ENCODE assay signal across 19 cellular contexts in genomic region chr17:31788956-31789355, GRCh38.
A peak's percentile ranks its signal among the peaks of the same experiment; 100 is the strongest.
DNase-seq lines count a peak whose midpoint lies in the region; ATAC-seq and TF ChIP-seq lines count a peak whose summit lies in the region.
"Had no signal": no experiment of that assay in that cellular context is flagged by ENCODE, and none has a peak within 500 bp of the region (broad histone marks: within the 10 kb centered on the region; RNA-seq: fewer than 3 reads in every experiment).

No MANE protein-coding gene starts in this region.

- H3K27ac ChIP-seq in foreskin keratinocyte (peak overlapping the region; percentile 49), tibial artery (peak overlapping the region; percentile 65 to 76)
- H3K27ac ChIP-seq: body of pancreas, KMS-11, lower lobe of right lung, parathyroid adenoma had no signal

- H3K36me3 ChIP-seq in tibial artery: no peaks in the 10 kb centered on the region
- H3K36me3 ChIP-seq: lower lobe of right lung had no signal

- DNase-seq in GM13976 (ENCODE audit: low spot score): peak; percentile 0
- no peak for DNase-seq in foreskin keratinocyte
- no peak for DNase-seq in tibial artery
- DNase-seq in activated T-cell treated with anti-CD3 and anti-CD28 coated beads, Interleukin-2, amount 50 U/mL, for 48 hours: no peak
- no peak for DNase-seq in NCI-H2107 treated with DMSO at 0.1 percent for 48 hours (lab: John Stamatoyannopoulos, UW; ENCODE audit: unreplicated experiment)
- DNase-seq in activated CD8-positive, alpha-beta memory T cell treated with anti-CD3 and anti-CD28 coated beads, Interleukin-2, amount 50 U/mL, for 48 hours: no peak
- DNase-seq: activated naive CD4-positive, alpha-beta T cell treated with anti-CD3 and anti-CD28 coated beads for 36 hours; activated T-cell treated with anti-CD3 and anti-CD28 coated beads, Interleukin-2, amount 50 U/mL, for 1 hour; body of pancreas; DMS153; lower lobe of right lung; natural killer cell; NCI-H1092 treated with DMSO at 0.1 percent for 48 hours; NCI-H2081 treated with DMSO at 0.1 percent for 48 hours; NCI-H510A treated with DMSO at 0.1 percent for 48 hours had no signal

- intact Hi-C loops in tibial artery (cut with DNase I; ENCODE audit: low total_unique reads): no loop called here

- no peaks in the 10 kb centered on the region for H3K9me3 ChIP-seq in tibial artery
- H3K9me3 ChIP-seq: body of pancreas, lower lobe of right lung had no signal

- TF ChIP-seq CTCF in GM13976 (IDR thresholded peaks at IDR 0.05; ENCODE audit: borderline replicate concordance, control extremely low read depth, extremely low read depth, insufficient read depth, missing control alignments) (no peak), foreskin keratinocyte (conservative IDR thresholded peaks at IDR 0.05) (no peak), tibial artery (IDR thresholded peaks at IDR 0.05) (no peak)

- in situ Hi-C loops in GM13976 (cut with MboI; ENCODE audit: low sequenced_read_pairs, unreplicated experiment): no loop called here

- no peak overlapping the region for H3K4me3 ChIP-seq in tibial artery
- H3K4me3 ChIP-seq: body of pancreas, coronary artery, lower lobe of right lung had no signal

- H3K27me3 ChIP-seq in foreskin keratinocyte (no peaks in the 10 kb centered on the region), tibial artery (no peaks in the 10 kb centered on the region)
- H3K27me3 ChIP-seq: body of pancreas had no signal

- ATAC-seq in SK-N-SH treated with all-trans-retinoic acid at 6 μM for 48 hours (peak; percentile 21; the same call in 1 of the 3 replicates), foreskin keratinocyte (no peak)
- ATAC-seq: body of pancreas, natural killer cell had no signal

- H3K4me1 ChIP-seq in foreskin keratinocyte (peaks cover 14% of the 10 kb centered on the region), tibial artery (peaks cover 0 to 12% (median 12%) of the 10 kb centered on the region in 4 donors)
- H3K4me1 ChIP-seq: body of pancreas, lower lobe of right lung, parathyroid adenoma had no signal

TF ChIP-seq in SK-N-SH treated with all-trans-retinoic acid at 6 μM for 48 hours, 23 proteins besides CTCF, POLR2A, EP300 and RAD21:
- no peak for TF ChIP-seq SNAI2 (CRISPR knock-in tag; IDR thresholded peaks at IDR 0.05)
- TF ChIP-seq PPARA (CRISPR knock-in tag; IDR thresholded peaks at IDR 0.05; ENCODE audit: borderline replicate concordance): no peak
- TF ChIP-seq, protein P1, sequence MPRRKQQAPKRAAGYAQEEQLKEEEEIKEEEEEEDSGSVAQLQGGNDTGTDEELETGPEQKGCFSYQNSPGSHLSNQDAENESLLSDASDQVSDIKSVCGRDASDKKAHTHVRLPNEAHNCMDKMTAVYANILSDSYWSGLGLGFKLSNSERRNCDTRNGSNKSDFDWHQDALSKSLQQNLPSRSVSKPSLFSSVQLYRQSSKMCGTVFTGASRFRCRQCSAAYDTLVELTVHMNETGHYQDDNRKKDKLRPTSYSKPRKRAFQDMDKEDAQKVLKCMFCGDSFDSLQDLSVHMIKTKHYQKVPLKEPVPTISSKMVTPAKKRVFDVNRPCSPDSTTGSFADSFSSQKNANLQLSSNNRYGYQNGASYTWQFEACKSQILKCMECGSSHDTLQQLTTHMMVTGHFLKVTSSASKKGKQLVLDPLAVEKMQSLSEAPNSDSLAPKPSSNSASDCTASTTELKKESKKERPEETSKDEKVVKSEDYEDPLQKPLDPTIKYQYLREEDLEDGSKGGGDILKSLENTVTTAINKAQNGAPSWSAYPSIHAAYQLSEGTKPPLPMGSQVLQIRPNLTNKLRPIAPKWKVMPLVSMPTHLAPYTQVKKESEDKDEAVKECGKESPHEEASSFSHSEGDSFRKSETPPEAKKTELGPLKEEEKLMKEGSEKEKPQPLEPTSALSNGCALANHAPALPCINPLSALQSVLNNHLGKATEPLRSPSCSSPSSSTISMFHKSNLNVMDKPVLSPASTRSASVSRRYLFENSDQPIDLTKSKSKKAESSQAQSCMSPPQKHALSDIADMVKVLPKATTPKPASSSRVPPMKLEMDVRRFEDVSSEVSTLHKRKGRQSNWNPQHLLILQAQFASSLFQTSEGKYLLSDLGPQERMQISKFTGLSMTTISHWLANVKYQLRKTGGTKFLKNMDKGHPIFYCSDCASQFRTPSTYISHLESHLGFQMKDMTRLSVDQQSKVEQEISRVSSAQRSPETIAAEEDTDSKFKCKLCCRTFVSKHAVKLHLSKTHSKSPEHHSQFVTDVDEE (CRISPR knock-in tag; IDR thresholded peaks at IDR 0.05): no peak
- no peak for TF ChIP-seq POU6F1 (CRISPR knock-in tag; IDR thresholded peaks at IDR 0.05; ENCODE audit: borderline replicate concordance, low read depth)
- TF ChIP-seq CSDC2 (CRISPR knock-in tag; IDR thresholded peaks at IDR 0.05): no peak
- TF ChIP-seq TOX (CRISPR knock-in tag; IDR thresholded peaks at IDR 0.05; ENCODE audit: borderline replicate concordance): no peak
- TF ChIP-seq TCF4 (CRISPR knock-in tag; IDR thresholded peaks at IDR 0.05; ENCODE audit: borderline replicate concordance): no peak
- TF ChIP-seq GLIS3 (CRISPR knock-in tag; IDR thresholded peaks at IDR 0.05): no peak
- TF ChIP-seq, protein P2, sequence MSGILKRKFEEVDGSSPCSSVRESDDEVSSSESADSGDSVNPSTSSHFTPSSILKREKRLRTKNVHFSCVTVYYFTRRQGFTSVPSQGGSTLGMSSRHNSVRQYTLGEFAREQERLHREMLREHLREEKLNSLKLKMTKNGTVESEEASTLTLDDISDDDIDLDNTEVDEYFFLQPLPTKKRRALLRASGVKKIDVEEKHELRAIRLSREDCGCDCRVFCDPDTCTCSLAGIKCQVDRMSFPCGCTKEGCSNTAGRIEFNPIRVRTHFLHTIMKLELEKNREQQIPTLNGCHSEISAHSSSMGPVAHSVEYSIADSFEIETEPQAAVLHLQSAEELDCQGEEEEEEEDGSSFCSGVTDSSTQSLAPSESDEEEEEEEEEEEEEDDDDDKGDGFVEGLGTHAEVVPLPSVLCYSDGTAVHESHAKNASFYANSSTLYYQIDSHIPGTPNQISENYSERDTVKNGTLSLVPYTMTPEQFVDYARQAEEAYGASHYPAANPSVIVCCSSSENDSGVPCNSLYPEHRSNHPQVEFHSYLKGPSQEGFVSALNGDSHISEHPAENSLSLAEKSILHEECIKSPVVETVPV (CRISPR knock-in tag; IDR thresholded peaks at IDR 0.05): no peak
- TF ChIP-seq OSR1 (CRISPR knock-in tag; IDR thresholded peaks at IDR 0.05): no peak
- TF ChIP-seq ARNTL (CRISPR knock-in tag; IDR thresholded peaks at IDR 0.05; ENCODE audit: borderline replicate concordance, low read depth): no peak
- TF ChIP-seq BACH2 (CRISPR knock-in tag; IDR thresholded peaks at IDR 0.05; ENCODE audit: borderline replicate concordance): no peak
- TF ChIP-seq ZNF70 (CRISPR knock-in tag; IDR thresholded peaks at IDR 0.05): no peak
- TF ChIP-seq ZFP3 (CRISPR knock-in tag; IDR thresholded peaks at IDR 0.05): no peak
